26 cellular contexts compared by ENCODE assay signal in the genomic region with DNA sequence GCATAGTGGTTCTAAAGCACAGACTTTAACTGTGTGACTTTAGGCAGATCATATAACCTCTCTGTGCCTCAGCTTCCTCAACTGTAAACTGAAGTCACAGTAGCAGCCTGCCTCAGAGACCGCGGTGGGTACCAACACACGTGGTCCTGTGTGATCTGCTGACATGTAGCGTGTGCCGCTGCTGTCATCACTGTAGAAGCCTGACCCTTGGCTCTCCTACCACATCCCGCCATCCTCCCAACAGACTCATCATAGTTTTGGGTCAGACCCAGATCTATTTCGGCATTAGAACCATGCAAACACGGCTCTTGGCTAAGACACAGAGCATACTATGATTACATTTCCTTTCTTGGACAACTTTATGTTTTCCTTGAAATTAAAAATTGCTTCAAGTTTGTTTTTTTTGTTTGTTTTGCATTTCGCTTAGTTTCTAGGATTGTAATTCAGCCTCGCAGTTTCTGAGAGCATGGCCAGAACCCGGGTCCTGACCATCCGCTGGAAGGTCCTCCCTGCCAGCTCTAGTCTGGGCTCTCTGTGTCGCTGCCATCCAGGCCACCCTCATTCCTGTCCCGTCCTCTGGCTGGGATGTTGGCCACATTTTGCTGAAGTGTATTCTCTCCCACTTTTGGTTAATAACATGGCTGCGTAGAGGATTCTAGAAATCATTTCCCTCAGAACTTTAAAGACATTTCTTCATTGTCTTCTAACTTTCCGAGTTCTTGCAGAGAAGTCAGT. TPM values are rescaled to one million over a fixed set of nuclear protein-coding genes. Genes with fewer than 3 reads are reported as not detected.
DNase-seq lines count a peak whose midpoint lies in the region; ATAC-seq and TF ChIP-seq lines count a peak whose summit lies in the region.
"Had no signal": no experiment of that assay in that cellular context is flagged by ENCODE, and none has a peak within 500 bp of the region (broad histone marks: within the 10 kb centered on the region; RNA-seq: fewer than 3 reads in every experiment).

No MANE protein-coding gene starts in this region.

- no peaks in the 10 kb centered on the region for H3K9me3 ChIP-seq in osteoblast (ENCODE audit: low read depth, low read length)
- no peaks in the 10 kb centered on the region for H3K9me3 ChIP-seq in vagina
- H3K9me3 ChIP-seq in CD4-positive, alpha-beta T cell (ENCODE audit: control insufficient read depth, low read length) = no peaks in the 10 kb centered on the region
- H3K9me3 ChIP-seq: tibial artery had no signal

- H3K4me1 ChIP-seq in osteoblast (ENCODE audit: insufficient read depth, low read length) (peaks cover 5% of the 10 kb centered on the region), vagina (peaks cover 9% of the 10 kb centered on the region)

- H3K27me3 ChIP-seq in osteoblast (ENCODE audit: insufficient read depth, low read length) (no peaks in the 10 kb centered on the region), vagina (no peaks in the 10 kb centered on the region)
- no peaks in the 10 kb centered on the region for H3K27me3 ChIP-seq in CD4-positive, alpha-beta T cell (ENCODE audit: control insufficient read depth, insufficient read depth, low read length)
- H3K27me3 ChIP-seq: tibial artery had no signal

- H3K36me3 ChIP-seq in osteoblast (ENCODE audit: insufficient read depth, low read length) (peaks cover 6% of the 10 kb centered on the region), vagina (no peaks in the 10 kb centered on the region)

- no peak for TF ChIP-seq POLR2A in vagina (IDR thresholded peaks at IDR 0.05)

- CTCF ChIA-PET in activated CD8-positive, alpha-beta memory T cell treated with anti-CD3 and anti-CD28 coated beads, Interleukin-2, amount 10 ng/mL, durations not matched to agents 7 days and 5 days (lab: Charles Lee) = no interaction called here
- CTCF ChIA-PET in CD4-positive, alpha-beta T cell (lab: Charles Lee) = no interaction called here

- TF ChIP-seq CTCF in osteoblast (IDR thresholded peaks at IDR 0.05; ENCODE audit: extremely low read depth, low read depth, low read length) (no peak), vagina (IDR thresholded peaks at IDR 0.05) (no peak)
- no peak for TF ChIP-seq CTCF in CD4-positive, alpha-beta T cell (IDR thresholded peaks at IDR 0.05)

- H3K4me1 Mint-ChIP-seq in activated CD8-positive, alpha-beta memory T cell treated with anti-CD3 and anti-CD28 coated beads, Interleukin-2, amount 10 ng/mL, durations not matched to agents 7 days and 5 days = peaks cover 11% of the 10 kb centered on the region
- peaks cover 35% of the 10 kb centered on the region for H3K4me1 Mint-ChIP-seq in CD4-positive, alpha-beta T cell (ENCODE audit: low read depth)

- H3K4me3 Mint-ChIP-seq in activated CD8-positive, alpha-beta memory T cell treated with anti-CD3 and anti-CD28 coated beads, Interleukin-2, amount 10 ng/mL, durations not matched to agents 7 days and 5 days = no peak overlapping the region
- H3K4me3 Mint-ChIP-seq in CD4-positive, alpha-beta T cell = no peak overlapping the region
- H3K4me3 Mint-ChIP-seq: activated naive CD4-positive, alpha-beta T cell treated with anti-CD3 and anti-CD28 coated beads, Interleukin-2, amount 10 ng/mL, durations not matched to agents 7 days and 5 days; CD8-positive, alpha-beta memory T cell; naive thymus-derived CD4-positive, alpha-beta T cell; T-helper 1 cell treated with Interleukin-12 subunit alpha and Interleukin-12 subunit beta and Interleukin-4 antibody, amounts not matched to agents 30 μg/mL and 1 μg/mL, for 36 hours had no signal

- POLR2A ChIA-PET in CD4-positive, alpha-beta T cell (lab: Charles Lee) = no interaction called here

- no peak overlapping the region for H3K27ac ChIP-seq in osteoblast (ENCODE audit: low read depth, low read length)
- no peak overlapping the region for H3K27ac ChIP-seq in vagina
- no peak overlapping the region for H3K27ac ChIP-seq in CD4-positive, alpha-beta T cell (ENCODE audit: low read depth, low read length)
- H3K27ac ChIP-seq: SK-N-MC had no signal

- ATAC-seq in activated CD8-positive, alpha-beta memory T cell treated with anti-CD3 and anti-CD28 coated beads, Interleukin-2, amount 10 ng/mL, durations not matched to agents 7 days and 5 days = no peak
- ATAC-seq in CD4-positive, alpha-beta T cell (ENCODE audit: poor library complexity) = no peak
- ATAC-seq in HG02870 (IDR thresholded peaks at IDR 0.05; ENCODE audit: unreplicated experiment) = no peak
- ATAC-seq in GM21526 (IDR thresholded peaks at IDR 0.05; ENCODE audit: low FRiP score, unreplicated experiment) = no peak
- ATAC-seq: naive thymus-derived CD4-positive, alpha-beta T cell; stimulated activated naive CD8-positive, alpha-beta T cell treated with anti-CD3 and anti-CD28 coated beads, Interleukin-15, Interleukin-2, amounts not matched to agents 100 U/mL and 50 U/mL, for 24 hours had no signal

- no peak overlapping the region for H2AFZ ChIP-seq in osteoblast (ENCODE audit: low read length)

- H3K79me2 ChIP-seq in osteoblast (ENCODE audit: insufficient read depth, low read length) = no peaks in the 10 kb centered on the region

- no peak overlapping the region for H3K4me3 ChIP-seq in osteoblast (ENCODE audit: insufficient read depth, low read length)
- no peak overlapping the region for H3K4me3 ChIP-seq in vagina
- H3K4me3 ChIP-seq: SK-N-MC, tibial artery had no signal

- H3K9me3 Mint-ChIP-seq in activated CD8-positive, alpha-beta memory T cell treated with anti-CD3 and anti-CD28 coated beads, Interleukin-2, amount 10 ng/mL, durations not matched to agents 7 days and 5 days (ENCODE audit: low read depth) = no peaks in the 10 kb centered on the region
- H3K9me3 Mint-ChIP-seq in CD4-positive, alpha-beta T cell = no peaks in the 10 kb centered on the region
- H3K9me3 Mint-ChIP-seq: activated naive CD4-positive, alpha-beta T cell treated with anti-CD3 and anti-CD28 coated beads, Interleukin-2, amount 10 ng/mL, durations not matched to agents 7 days and 5 days; CD8-positive, alpha-beta memory T cell; T-helper 1 cell treated with Interleukin-12 subunit alpha and Interleukin-12 subunit beta and Interleukin-4 antibody, amounts not matched to agents 30 μg/mL and 1 μg/mL, for 36 hours had no signal

- peaks cover 2% of the 10 kb centered on the region for H4K20me1 ChIP-seq in osteoblast (ENCODE audit: insufficient read depth, low read length)

- intact Hi-C loops in vagina (cut with DNase I) = no loop called here
- intact Hi-C loops in CD4-positive, alpha-beta T cell (cut with DNase I, micrococcal nuclease) = no loop called here

- H3K4me2 ChIP-seq in osteoblast (ENCODE audit: insufficient read depth, low read length) = peak overlapping the region; percentile 32

- H3K27me3 Mint-ChIP-seq in activated CD8-positive, alpha-beta memory T cell treated with anti-CD3 and anti-CD28 coated beads, Interleukin-2, amount 10 ng/mL, durations not matched to agents 7 days and 5 days = no peaks in the 10 kb centered on the region
- no peaks in the 10 kb centered on the region for H3K27me3 Mint-ChIP-seq in CD4-positive, alpha-beta T cell
- H3K27me3 Mint-ChIP-seq: CD8-positive, alpha-beta memory T cell; naive thymus-derived CD4-positive, alpha-beta T cell had no signal

- peaks cover 3% of the 10 kb centered on the region for H3K36me3 Mint-ChIP-seq in activated CD8-positive, alpha-beta memory T cell treated with anti-CD3 and anti-CD28 coated beads, Interleukin-2, amount 10 ng/mL, durations not matched to agents 7 days and 5 days
- no peaks in the 10 kb centered on the region for H3K36me3 Mint-ChIP-seq in CD4-positive, alpha-beta T cell (ENCODE audit: low read depth)

- no peak overlapping the region for H3K27ac Mint-ChIP-seq in activated CD8-positive, alpha-beta memory T cell treated with anti-CD3 and anti-CD28 coated beads, Interleukin-2, amount 10 ng/mL, durations not matched to agents 7 days and 5 days
- H3K27ac Mint-ChIP-seq in CD4-positive, alpha-beta T cell = no peak overlapping the region
- H3K27ac Mint-ChIP-seq: activated naive CD4-positive, alpha-beta T cell treated with anti-CD3 and anti-CD28 coated beads, Interleukin-2, amount 10 ng/mL, durations not matched to agents 7 days and 5 days; CD8-positive, alpha-beta memory T cell; naive thymus-derived CD4-positive, alpha-beta T cell; T-helper 1 cell treated with Interleukin-12 subunit alpha and Interleukin-12 subunit beta and Interleukin-4 antibody, amounts not matched to agents 30 μg/mL and 1 μg/mL, for 36 hours had no signal

- DNase-seq in activated CD8-positive, alpha-beta memory T cell treated with anti-CD3 and anti-CD28 coated beads, Interleukin-2, amount 10 ng/mL, durations not matched to agents 7 days and 5 days = peak; percentile 7
- DNase-seq in fibroblast of peridontal ligament (ENCODE audit: extremely low read depth) (peak; percentile 78), osteoblast (ENCODE audit: insufficient read length, low spot score, missing footprints) (peak; percentile 93), vagina (ENCODE audit: extremely low spot score in 2 of 2) (peak; percentile 19 to 44)
- DNase-seq in CD4-positive, alpha-beta T cell = no peak
- DNase-seq: activated CD4-positive, alpha-beta T cell treated with anti-CD3 and anti-CD28 coated beads for 48 hours; activated naive CD4-positive, alpha-beta T cell treated with anti-CD3 and anti-CD28 coated beads, Interleukin-2, amount 10 ng/mL, durations not matched to agents 7 days and 5 days; caudate nucleus; CD8-positive, alpha-beta memory T cell; DMS53; KG1; MM.1S; naive thymus-derived CD4-positive, alpha-beta T cell; NCI-H146; NCI-H2171 treated with DMSO at 0.1 percent for 48 hours; NCI-H524 treated with DMSO at 0.1 percent for 48 hours; occipital lobe; RPMI8226; stimulated activated CD4-positive, alpha-beta T cell treated with anti-CD3 and anti-CD28 coated beads, Interleukin-12 subunit alpha, Interleukin-12 subunit beta, amount 100 ng/mL, for 4 hours; stimulated activated CD4-positive, alpha-beta T cell treated with anti-CD3 and anti-CD28 coated beads, Interleukin-4, amount 100 ng/mL, for 4 hours; stimulated activated naive CD8-positive, alpha-beta T cell treated with anti-CD3 and anti-CD28 coated beads, Interleukin-15, Interleukin-2, amounts not matched to agents 100 U/mL and 50 U/mL, for 24 hours had no signal

RNA-seq across cellular contexts. Expression of gene GGACT, which starts 53.0 kb away (rescaled TPM):
- 1 to 10 TPM; 5.0 to 5.3 TPM for total RNA-seq in activated CD8-positive, alpha-beta memory T cell treated with anti-CD3 and anti-CD28 coated beads, Interleukin-2, amount 10 ng/mL, durations not matched to agents 7 days and 5 days
- total RNA-seq in osteoblast = 7.1 and 7.6 TPM in 2 replicates
- 4.7 TPM for total RNA-seq in vagina
- 1 to 10 TPM; 2.4 to 2.9 TPM for total RNA-seq in CD4-positive, alpha-beta T cell

Comparison
In these comparisons a context has a peak if more than half of its experiments do, and no peak if none do; other contexts are left out.
1. DNase-seq: peak in activated CD8-positive, alpha-beta memory T cell treated with anti-CD3 and anti-CD28 coated beads, Interleukin-2, amount 10 ng/mL, durations not matched to agents 7 days and 5 days (single experiment), fibroblast of peridontal ligament (single experiment), osteoblast (single experiment) and vagina (2 of 2); none in CD4-positive, alpha-beta T cell (0 of 10).